ENCODE assay signal across 8 cellular contexts in the genomic region with DNA sequence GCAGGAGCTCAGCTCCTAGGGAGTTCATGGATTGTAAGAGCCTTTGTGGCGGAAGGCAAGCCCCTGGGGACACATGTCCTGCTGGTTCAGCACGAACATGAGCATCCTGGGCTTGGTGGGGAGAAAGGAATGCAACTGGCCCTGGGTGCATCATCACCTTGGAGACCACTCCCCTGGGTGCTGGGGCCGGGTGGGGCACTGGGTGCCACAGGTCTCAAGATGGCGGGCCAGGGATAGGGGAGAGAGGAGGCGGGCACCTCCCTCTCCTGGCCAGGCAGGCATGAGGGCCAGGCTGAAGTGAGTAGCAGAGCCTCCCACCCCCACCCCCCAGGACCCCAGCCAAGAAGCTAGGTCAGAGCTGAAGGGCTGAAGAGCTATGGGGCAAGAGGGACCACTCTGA. TPM values are rescaled to one million over a fixed set of nuclear protein-coding genes. Genes with fewer than 3 reads are reported as not detected.
DNase-seq lines count a peak whose midpoint lies in the region; ATAC-seq and TF ChIP-seq lines count a peak whose summit lies in the region.

No MANE protein-coding gene starts in this region.

- H3K27ac ChIP-seq in DOHH2 (ENCODE audit: low read depth, low read length) (no peak overlapping the region), SJSA1 (no peak overlapping the region)

- peaks cover 8% of the 10 kb centered on the region for H3K36me3 ChIP-seq in DOHH2 (ENCODE audit: control insufficient read depth, low read length)
- peaks cover 28% of the 10 kb centered on the region for H3K36me3 ChIP-seq in SJSA1

- H3K4me1 ChIP-seq in DOHH2 (ENCODE audit: control insufficient read depth, low read length) (peaks cover 15% of the 10 kb centered on the region), SJSA1 (replicated peaks) (peaks cover 54% of the 10 kb centered on the region)

- H3K4me2 ChIP-seq in DOHH2 (ENCODE audit: low read length), result peak overlapping the region; percentile 65

- no peak for ATAC-seq in GM21576 (IDR thresholded peaks at IDR 0.05; ENCODE audit: unreplicated experiment)

- H3K27me3 ChIP-seq in DOHH2 (ENCODE audit: control insufficient read depth, low read length), result peaks cover 38% of the 10 kb centered on the region
- no peaks in the 10 kb centered on the region for H3K27me3 ChIP-seq in SJSA1 (replicated peaks)

- H3K4me3 ChIP-seq in DOHH2 (ENCODE audit: low read length) (peak overlapping the region; percentile 68), SJSA1 (peak overlapping the region; percentile 92), fibroblast of villous mesenchyme (ENCODE audit: low read depth, low read length) (peak overlapping the region; percentile 71), retinal pigment epithelial cell (ENCODE audit: low read length) (peak overlapping the region; percentile 81)

- 0 out of 2 replicates have a peak, but pooled peaks cover 11% of the 10 kb centered on the region for H3F3A ChIP-seq in DOHH2 (ENCODE audit: control insufficient read depth, insufficient read depth)

- TF ChIP-seq CTCF in DOHH2 (IDR thresholded peaks at IDR 0.05; ENCODE audit: low read depth, low read length, poor library complexity, severe bottlenecking) (no peak), fibroblast of villous mesenchyme (IDR thresholded peaks at IDR 0.05; ENCODE audit: insufficient read depth, low read depth, low read length) (no peak), retinal pigment epithelial cell (conservative IDR thresholded peaks at IDR 0.05; ENCODE audit: low read depth, low read length) (no peak)

- no peaks in the 10 kb centered on the region; the same call in 1 of the 2 replicates for H4K20me1 ChIP-seq in DOHH2 (ENCODE audit: control insufficient read depth, insufficient read depth, low read depth, low read length)

- H3K79me2 ChIP-seq in DOHH2 (ENCODE audit: control insufficient read depth, low read length), result no peaks in the 10 kb centered on the region

- no peaks in the 10 kb centered on the region for H3K9me2 ChIP-seq in DOHH2 (replicated peaks; ENCODE audit: control insufficient read depth, low read length)

- no peaks in the 10 kb centered on the region for H3K9me3 ChIP-seq in DOHH2 (ENCODE audit: control insufficient read depth, insufficient read depth, low read length)
- H3K9me3 ChIP-seq in SJSA1 (replicated peaks), result no peaks in the 10 kb centered on the region

- DNase-seq in SJSA1 (ENCODE audit: low read depth in 1 of 2, low spot score in 2 of 2), result no peak
- DNase-seq in fibroblast of villous mesenchyme (ENCODE audit: low read depth), result no peak
- DNase-seq in retinal pigment epithelial cell (ENCODE audit: low read depth), result no peak
- DNase-seq in iPS-NIHi11 (ENCODE audit: low spot score), result no peak
- DNase-seq in AML-193 (lab: John Stamatoyannopoulos, UW), result no peak
- no peak for DNase-seq in NCI-H187 (lab: John Stamatoyannopoulos, UW)

RNA-seq across cellular contexts. Expression of a gene that starts 0.8 kb away (rescaled TPM):
- 75.3 and 138 TPM in 2 replicates for total RNA-seq in SJSA1 (2014; rRNA removed; shearing (Covaris generic))
- 29.4 and 42.2 TPM in 2 replicates for total RNA-seq in fibroblast of villous mesenchyme

RNA-seq across cellular contexts. Expression of a gene that starts 7.4 kb away (rescaled TPM):
- 26.6 and 31.0 TPM in 2 replicates for total RNA-seq in SJSA1 (2014; rRNA removed; shearing (Covaris generic))
- total RNA-seq in fibroblast of villous mesenchyme, result 18.0 and 19.9 TPM in 2 replicates

RNA-seq across cellular contexts. Expression of a gene that starts 8.4 kb away (rescaled TPM):
- total RNA-seq in SJSA1 (2014; rRNA removed; shearing (Covaris generic)), result 2.3 and 13.2 TPM in 2 replicates
- total RNA-seq in fibroblast of villous mesenchyme, result 5.2 and 7.1 TPM in 2 replicates

RNA-seq across cellular contexts. Expression of a gene that starts 11.3 kb away (rescaled TPM):
- total RNA-seq in SJSA1 (2014; rRNA removed; shearing (Covaris generic)), result not detected in 2 replicates
- total RNA-seq in fibroblast of villous mesenchyme, result under 0.01 TPM in 1 of 2 replicates, not detected in the other

RNA-seq across cellular contexts. Expression of a gene that starts 16.8 kb away (rescaled TPM):
- 11.0 and 19.0 TPM in 2 replicates for total RNA-seq in SJSA1 (2014; rRNA removed; shearing (Covaris generic))
- 23.3 and 37.7 TPM in 2 replicates for total RNA-seq in fibroblast of villous mesenchyme
